21 cellular contexts compared by ENCODE assay signal in genomic region chr7:139249179-139249822, GRCh38. TPM values are rescaled to one million over a fixed set of nuclear protein-coding genes. Genes with fewer than 3 reads are reported as not detected.
DNase-seq lines count a peak whose midpoint lies in the region; ATAC-seq lines count a peak whose summit lies in the region.
"Had no signal": no experiment of that assay in that cellular context is flagged by ENCODE, and none has a peak within 500 bp of the region (broad histone marks: within the 10 kb centered on the region; RNA-seq: fewer than 3 reads in every experiment).

No MANE protein-coding gene starts in this region.

- no peak overlapping the region for H3K4me3 Mint-ChIP-seq in activated CD8-positive, alpha-beta memory T cell treated with anti-CD3 and anti-CD28 coated beads, Interleukin-2, amount 10 ng/mL, durations not matched to agents 7 days and 5 days
- H3K4me3 Mint-ChIP-seq in activated CD4-positive, alpha-beta memory T cell treated with anti-CD3 and anti-CD28 coated beads, Interleukin-2, amount 10 ng/mL, durations not matched to agents 7 days and 5 days: no peak overlapping the region
- H3K4me3 Mint-ChIP-seq in immature natural killer cell: peak overlapping the region in 2 of 5 donors; percentile 18 to 29
- H3K4me3 Mint-ChIP-seq in activated naive CD4-positive, alpha-beta T cell treated with anti-CD3 and anti-CD28 coated beads for 36 hours: no peak overlapping the region
- H3K4me3 Mint-ChIP-seq: CD8-positive, alpha-beta memory T cell; IgD-negative memory B cell had no signal

- peaks cover 18% of the 10 kb centered on the region for H3K4me1 Mint-ChIP-seq in activated CD8-positive, alpha-beta memory T cell treated with anti-CD3 and anti-CD28 coated beads, Interleukin-2, amount 10 ng/mL, durations not matched to agents 7 days and 5 days
- peaks cover 12% of the 10 kb centered on the region for H3K4me1 Mint-ChIP-seq in activated CD4-positive, alpha-beta memory T cell treated with anti-CD3 and anti-CD28 coated beads, Interleukin-2, amount 10 ng/mL, durations not matched to agents 7 days and 5 days
- peaks cover 6 to 15% of the 10 kb centered on the region in 2 donors for H3K4me1 Mint-ChIP-seq in immature natural killer cell
- peaks cover 4% of the 10 kb centered on the region for H3K4me1 Mint-ChIP-seq in activated naive CD4-positive, alpha-beta T cell treated with anti-CD3 and anti-CD28 coated beads for 36 hours (ENCODE audit: low read depth)

- peak; percentile 92 for ATAC-seq in activated CD8-positive, alpha-beta memory T cell treated with anti-CD3 and anti-CD28 coated beads, Interleukin-2, amount 10 ng/mL, durations not matched to agents 7 days and 5 days
- ATAC-seq in GM18498 (IDR thresholded peaks at IDR 0.05; ENCODE audit: unreplicated experiment): peak; percentile 66
- no peak for ATAC-seq in GM21447 (IDR thresholded peaks at IDR 0.05; ENCODE audit: unreplicated experiment)
- no peak for ATAC-seq in esophagus mucosa

- peak overlapping the region; percentile 10 for H3K27ac Mint-ChIP-seq in activated CD8-positive, alpha-beta memory T cell treated with anti-CD3 and anti-CD28 coated beads, Interleukin-2, amount 10 ng/mL, durations not matched to agents 7 days and 5 days
- H3K27ac Mint-ChIP-seq in activated CD4-positive, alpha-beta memory T cell treated with anti-CD3 and anti-CD28 coated beads, Interleukin-2, amount 10 ng/mL, durations not matched to agents 7 days and 5 days: no peak overlapping the region
- H3K27ac Mint-ChIP-seq in immature natural killer cell: peak overlapping the region in 1 of 6 donors; percentile 22
- H3K27ac Mint-ChIP-seq in activated naive CD4-positive, alpha-beta T cell treated with anti-CD3 and anti-CD28 coated beads for 36 hours: no peak overlapping the region
- H3K27ac Mint-ChIP-seq: CD8-positive, alpha-beta memory T cell; IgD-negative memory B cell had no signal

- intact Hi-C loops in activated naive CD4-positive, alpha-beta T cell treated with anti-CD3 and anti-CD28 coated beads for 36 hours (cut with micrococcal nuclease): no loop called here

- peaks cover 31% of the 10 kb centered on the region for H3K36me3 Mint-ChIP-seq in activated CD8-positive, alpha-beta memory T cell treated with anti-CD3 and anti-CD28 coated beads, Interleukin-2, amount 10 ng/mL, durations not matched to agents 7 days and 5 days
- peaks cover 44% of the 10 kb centered on the region for H3K36me3 Mint-ChIP-seq in activated CD4-positive, alpha-beta memory T cell treated with anti-CD3 and anti-CD28 coated beads, Interleukin-2, amount 10 ng/mL, durations not matched to agents 7 days and 5 days (ENCODE audit: low read depth)
- peaks cover 33 to 45% (median 39%) of the 10 kb centered on the region in 3 donors for H3K36me3 Mint-ChIP-seq in immature natural killer cell
- peaks cover 14% of the 10 kb centered on the region for H3K36me3 Mint-ChIP-seq in activated naive CD4-positive, alpha-beta T cell treated with anti-CD3 and anti-CD28 coated beads for 36 hours (ENCODE audit: low read depth)

- no peaks in the 10 kb centered on the region for H3K9me3 Mint-ChIP-seq in activated CD8-positive, alpha-beta memory T cell treated with anti-CD3 and anti-CD28 coated beads, Interleukin-2, amount 10 ng/mL, durations not matched to agents 7 days and 5 days (ENCODE audit: low read depth)
- H3K9me3 Mint-ChIP-seq in activated CD4-positive, alpha-beta memory T cell treated with anti-CD3 and anti-CD28 coated beads, Interleukin-2, amount 10 ng/mL, durations not matched to agents 7 days and 5 days: no peaks in the 10 kb centered on the region
- H3K9me3 Mint-ChIP-seq in immature natural killer cell: no peaks in the 10 kb centered on the region
- H3K9me3 Mint-ChIP-seq in activated naive CD4-positive, alpha-beta T cell treated with anti-CD3 and anti-CD28 coated beads for 36 hours: no peaks in the 10 kb centered on the region
- H3K9me3 Mint-ChIP-seq: CD8-positive, alpha-beta memory T cell; IgD-negative memory B cell had no signal

- CTCF ChIA-PET in activated CD8-positive, alpha-beta memory T cell treated with anti-CD3 and anti-CD28 coated beads, Interleukin-2, amount 10 ng/mL, durations not matched to agents 7 days and 5 days (lab: Charles Lee): interaction anchor here (0.8 kb wide), 1 partner anchor 126 kb away, joined by 3 read pairs; no protein-coding TSS in a partner anchor
- CTCF ChIA-PET in activated CD4-positive, alpha-beta memory T cell treated with anti-CD3 and anti-CD28 coated beads, Interleukin-2, amount 10 ng/mL, durations not matched to agents 7 days and 5 days (lab: Charles Lee): no interaction called here
- CTCF ChIA-PET in activated naive CD4-positive, alpha-beta T cell treated with anti-CD3 and anti-CD28 coated beads for 36 hours (lab: Charles Lee): no interaction called here

- no peaks in the 10 kb centered on the region for H3K27me3 Mint-ChIP-seq in activated CD8-positive, alpha-beta memory T cell treated with anti-CD3 and anti-CD28 coated beads, Interleukin-2, amount 10 ng/mL, durations not matched to agents 7 days and 5 days
- H3K27me3 Mint-ChIP-seq in activated CD4-positive, alpha-beta memory T cell treated with anti-CD3 and anti-CD28 coated beads, Interleukin-2, amount 10 ng/mL, durations not matched to agents 7 days and 5 days: no peaks in the 10 kb centered on the region
- peaks cover 0 to 2% (median 1%) of the 10 kb centered on the region in 3 donors for H3K27me3 Mint-ChIP-seq in immature natural killer cell (ENCODE audit: low read depth in 3 of 3)
- no peaks in the 10 kb centered on the region for H3K27me3 Mint-ChIP-seq in activated naive CD4-positive, alpha-beta T cell treated with anti-CD3 and anti-CD28 coated beads for 36 hours (ENCODE audit: low read depth)
- H3K27me3 Mint-ChIP-seq: CD8-positive, alpha-beta memory T cell; IgD-negative memory B cell had no signal

- DNase-seq in activated CD8-positive, alpha-beta memory T cell treated with anti-CD3 and anti-CD28 coated beads, Interleukin-2, amount 10 ng/mL, durations not matched to agents 7 days and 5 days: peak; percentile 77
- DNase-seq in activated CD8-positive, alpha-beta memory T cell treated with anti-CD3 and anti-CD28 coated beads, Interleukin-2, amount 50 U/mL, for 4 hours: no peak
- peak; percentile 28 for DNase-seq in activated CD4-positive, alpha-beta memory T cell treated with anti-CD3 and anti-CD28 coated beads, Interleukin-2, amount 10 ng/mL, durations not matched to agents 7 days and 5 days
- peak; percentile 15 to 50 (median 40) for DNase-seq in immature natural killer cell
- no peak for DNase-seq in activated naive CD4-positive, alpha-beta T cell treated with anti-CD3 and anti-CD28 coated beads for 36 hours
- DNase-seq: C1 segment of cervical spinal cord; CD8-positive, alpha-beta memory T cell; DMS53; EL; Kasumi-1; MG63; NCI-H1105 treated with DMSO at 0.1 percent for 48 hours; NCI-H1694; NCI-H2081 treated with DMSO at 0.1 percent for 48 hours; NCI-H446 treated with DMSO at 0.1 percent for 48 hours; NCI-H69; Peyer's patch had no signal

- POLR2A ChIA-PET in activated CD4-positive, alpha-beta memory T cell treated with anti-CD3 and anti-CD28 coated beads, Interleukin-2, amount 10 ng/mL, durations not matched to agents 7 days and 5 days (lab: Charles Lee): interaction anchor here (1.0 to 1.5 kb wide), 3 partner anchors 21 to 154 kb away, joined by 3 to 4 read pairs (median 3); no protein-coding TSS in a partner anchor

RNA-seq across cellular contexts. Expression of gene UBN2, which starts 18.3 kb away (rescaled TPM):
- 10 to 100 TPM; 10.8 to 12.7 TPM for total RNA-seq in activated CD8-positive, alpha-beta memory T cell treated with anti-CD3 and anti-CD28 coated beads, Interleukin-2, amount 10 ng/mL, durations not matched to agents 7 days and 5 days
- total RNA-seq in activated CD4-positive, alpha-beta memory T cell treated with anti-CD3 and anti-CD28 coated beads, Interleukin-2, amount 10 ng/mL, durations not matched to agents 7 days and 5 days: 10 to 100 TPM; 11.6 to 12.0 TPM
- 1 to 10 TPM in 1 of 3 donors, under 1 TPM in 2; 0.67 to 1.9 (median 0.91) TPM for polyA plus RNA-seq in immature natural killer cell
- total RNA-seq in esophagus mucosa: 11.7 TPM
- 10 to 100 TPM in 1 of 2 experiments, 1 to 10 TPM in 1; 9.7 to 10.6 TPM for total RNA-seq in activated naive CD4-positive, alpha-beta T cell treated with anti-CD3 and anti-CD28 coated beads for 36 hours

Comparison
In these comparisons a context has a peak if more than half of its experiments do, and no peak if none do; other contexts are left out.
1. DNase-seq: peak in activated CD8-positive, alpha-beta memory T cell treated with anti-CD3 and anti-CD28 coated beads, Interleukin-2, amount 10 ng/mL, durations not matched to agents 7 days and 5 days (single experiment), activated CD4-positive, alpha-beta memory T cell treated with anti-CD3 and anti-CD28 coated beads, Interleukin-2, amount 10 ng/mL, durations not matched to agents 7 days and 5 days (single experiment) and immature natural killer cell (3 of 3); none in activated CD8-positive, alpha-beta memory T cell treated with anti-CD3 and anti-CD28 coated beads, Interleukin-2, amount 50 U/mL, for 4 hours (single experiment) and activated naive CD4-positive, alpha-beta T cell treated with anti-CD3 and anti-CD28 coated beads for 36 hours (single experiment).
2. ATAC-seq: peak in activated CD8-positive, alpha-beta memory T cell treated with anti-CD3 and anti-CD28 coated beads, Interleukin-2, amount 10 ng/mL, durations not matched to agents 7 days and 5 days (single experiment) and GM18498 (single experiment); none in GM21447 (single experiment) and esophagus mucosa (single experiment).